Comparison of ENCODE assay signal across 8 cellular contexts in the genomic region with DNA sequence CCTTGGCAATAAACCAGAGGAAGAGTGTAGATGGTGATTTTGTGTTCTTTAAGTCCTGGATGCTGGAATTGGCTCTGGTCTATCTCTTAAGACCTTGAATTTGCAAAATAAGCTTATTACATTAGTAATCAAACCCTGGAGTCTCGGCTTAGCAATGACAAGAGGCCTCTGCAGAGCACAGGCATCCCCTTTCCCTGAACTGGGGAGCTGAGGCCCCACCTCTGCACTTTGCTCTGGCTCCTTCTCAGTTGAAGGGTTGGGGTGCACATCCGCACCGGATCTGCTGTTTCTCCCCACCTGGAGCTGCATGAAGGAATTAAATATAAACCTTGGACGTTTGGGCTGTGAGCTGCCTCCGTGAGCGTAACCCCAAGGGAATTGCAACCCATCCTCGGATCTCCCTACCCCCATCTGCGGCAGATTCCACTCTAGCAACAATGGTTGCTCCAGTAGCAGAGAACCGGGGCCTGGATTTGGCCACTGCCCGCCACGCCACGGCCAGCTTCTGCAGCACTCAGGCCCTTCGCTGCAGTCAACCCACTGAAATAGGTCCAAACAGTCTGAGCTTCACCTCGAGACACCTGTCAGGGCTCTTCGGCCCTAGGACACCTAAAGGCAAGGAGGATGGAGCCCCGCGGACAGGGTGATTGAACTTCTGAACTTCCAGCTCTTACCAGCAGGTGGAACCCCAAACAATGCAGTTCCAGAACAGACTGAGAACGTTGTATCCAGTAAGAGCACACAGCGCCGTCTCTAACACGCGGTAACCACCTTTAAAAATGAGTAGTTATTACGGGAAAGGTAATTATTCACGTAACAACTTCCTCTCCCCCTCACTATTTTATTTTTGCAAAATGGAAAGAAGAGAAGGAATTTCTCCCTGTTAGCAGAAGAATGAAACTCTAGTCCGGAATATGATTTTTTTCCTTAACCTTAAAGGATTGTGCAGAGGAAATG. TPM values are rescaled to one million over a fixed set of nuclear protein-coding genes. Genes with fewer than 3 reads are reported as not detected.
DNase-seq lines count a peak whose midpoint lies in the region; ATAC-seq, FAIRE-seq and TF ChIP-seq lines count a peak whose summit lies in the region.

No MANE protein-coding gene starts in this region.

- peak; percentile 91 for FAIRE-seq in GM19239 (lab: Jason Lieb, UNC)

- H3K9me3 ChIP-seq in BLaER1 (no peaks in the 10 kb centered on the region), lung (ENCODE audit: control insufficient read depth in 2 of 2, insufficient read depth in 1 of 2, low read length in 1 of 2) (no peaks in the 10 kb centered on the region)

- no peak overlapping the region for H3K27ac ChIP-seq in BLaER1
- peak overlapping the region in 17 of 59 donors; percentile 7 to 65 (median 41) for H3K27ac ChIP-seq in dorsolateral prefrontal cortex
- no peak overlapping the region for H3K27ac ChIP-seq in lung (ENCODE audit: low read depth in 1 of 2, low read length in 1 of 2)

- no peaks in the 10 kb centered on the region for H3K36me3 ChIP-seq in BLaER1
- H3K36me3 ChIP-seq in lung (ENCODE audit: control insufficient read depth in 2 of 2, insufficient read depth in 2 of 2, low read length in 2 of 2) = no peaks in the 10 kb centered on the region

- peak; percentile 54 to 93 (median 87) for TF ChIP-seq CTCF in dorsolateral prefrontal cortex (IDR thresholded peaks at IDR 0.05 in 54 of 56, conservative IDR thresholded peaks at IDR 0.05 in 2 of 56; ENCODE audit: low read depth in 1 of 56, partially characterized antibody in 56 of 56)
- TF ChIP-seq CTCF in lung (IDR thresholded peaks at IDR 0.05; ENCODE audit: control extremely low read depth, extremely low read depth) = peak; percentile 65

- ATAC-seq in HG03442 (IDR thresholded peaks at IDR 0.05; ENCODE audit: unreplicated experiment) (peak; percentile 75), lung (ENCODE audit: insufficient read depth, low FRiP score) (peak; percentile 80)

- no peaks in the 10 kb centered on the region for H4K20me1 ChIP-seq in BLaER1

- peak; percentile 57 for DNase-seq in GM19239 (ENCODE audit: insufficient read length, low spot score)
- peak; percentile 84 to 95 for DNase-seq in NCI-H526 (lab: John Stamatoyannopoulos, UW)
- peak; percentile 73 to 74 for DNase-seq in activated CD4-positive, alpha-beta T cell treated with anti-CD3 and anti-CD28 coated beads, Interleukin-2, amount 50 U/mL, for 4 hours
- peak; percentile 31 to 72 (median 60) for DNase-seq in dorsolateral prefrontal cortex
- peak; percentile 72 for DNase-seq in lung (ENCODE audit: low spot score)
- peak; percentile 35 for DNase-seq in stimulated activated CD8-positive, alpha-beta memory T cell treated with anti-CD3 and anti-CD28 coated beads, Interleukin-12 subunit alpha, Interleukin-12 subunit beta, amount 100 ng/mL, for 24 hours (ENCODE audit: extremely low read depth)

- H3K4me3 ChIP-seq in BLaER1 (no peak overlapping the region), dorsolateral prefrontal cortex (peak overlapping the region in 45 of 59 donors; percentile 1 to 50 (median 30)), lung (no peak overlapping the region)

- H3K4me2 ChIP-seq in BLaER1 = peak overlapping the region; percentile 62

- H3K4me1 ChIP-seq in BLaER1 = peaks cover 10% of the 10 kb centered on the region; the same call in 1 of the 2 replicates
- no peaks in the 10 kb centered on the region for H3K4me1 ChIP-seq in lung (ENCODE audit: control insufficient read depth in 2 of 2, insufficient read depth in 2 of 2, low read length in 2 of 2)

- no peaks in the 10 kb centered on the region for H3K27me3 ChIP-seq in BLaER1
- H3K27me3 ChIP-seq in dorsolateral prefrontal cortex = peaks cover 0 to 3% (median 0%) of the 10 kb centered on the region in 45 donors
- no peaks in the 10 kb centered on the region for H3K27me3 ChIP-seq in lung (ENCODE audit: control insufficient read depth, insufficient read depth)

- intact Hi-C loops in dorsolateral prefrontal cortex (cut with DNase I) = loop anchor here (1.0 to 5.0 kb wide), 5 partner anchors 56 to 363 kb away; partner anchors contain the start of genes NAT10 (in 2 of the 2) and ABTB2 (in 1 of the 2)

- H3K9ac ChIP-seq in BLaER1 = no peak overlapping the region

- WGBS in lung, 2 donors = 25 to 28% methylated on average over 25 of the region's 25 CpGs

RNA-seq across cellular contexts. Expression of gene CAPRIN1, which starts 54.8 kb away (rescaled TPM):
- 100 to 1,000 TPM; 117 to 192 (median 159) TPM for total RNA-seq in dorsolateral prefrontal cortex
- total RNA-seq in lung = 100 to 1,000 TPM; 171 to 285 TPM
- polyA plus RNA-seq in lung = 10 to 100 TPM; 65.6 to 66.4 TPM

Comparison
In these comparisons a context has a peak if more than half of its experiments do, and no peak if none do; other contexts are left out.
1. H3K4me3 ChIP-seq: peak in dorsolateral prefrontal cortex (45 of 59); none in BLaER1 (single experiment) and lung (single experiment).
2. DNase-seq: peak in every context shown above with its lines; median percentile 90 in NCI-H526; 74 in activated CD4-positive, alpha-beta T cell treated with anti-CD3 and anti-CD28 coated beads, Interleukin-2, amount 50 U/mL, for 4 hours; 72 in lung; 60 in dorsolateral prefrontal cortex; 57 in GM19239; 35 in stimulated activated CD8-positive, alpha-beta memory T cell treated with anti-CD3 and anti-CD28 coated beads, Interleukin-12 subunit alpha, Interleukin-12 subunit beta, amount 100 ng/mL, for 24 hours.